Comparison of ENCODE assay signal across 26 cellular contexts in genomic region chr3:131242201-131242600, GRCh38.
DNase-seq lines count a peak whose midpoint lies in the region; ATAC-seq and TF ChIP-seq lines count a peak whose summit lies in the region.
"Had no signal": no experiment of that assay in that cellular context is flagged by ENCODE, and none has a peak within 500 bp of the region (broad histone marks: within the 10 kb centered on the region; RNA-seq: fewer than 3 reads in every experiment).

No MANE protein-coding gene starts in this region.

- H3K27ac ChIP-seq in left ventricle myocardium inferior (replicated peaks) (no peak overlapping the region), PC-3 (ENCODE audit: low read length) (no peak overlapping the region)
- H3K27ac ChIP-seq: BLaER1 treated with 17β-estradiol and CSF1 and Interleukin-3, amounts not matched to agents 10 nM and 100 nM; esophagus squamous epithelium; SJCRH30; upper lobe of right lung had no signal

- H3K4me3 ChIP-seq in left ventricle myocardium inferior (no peak overlapping the region), PC-3 (ENCODE audit: low read length) (no peak overlapping the region), epithelial cell of esophagus (ENCODE audit: low read length) (no peak overlapping the region)
- H3K4me3 ChIP-seq: BLaER1 treated with 17β-estradiol and CSF1 and Interleukin-3, amounts not matched to agents 10 nM and 100 nM; esophagus squamous epithelium; SJCRH30; upper lobe of right lung had no signal

- ATAC-seq in Right ventricle myocardium inferior (no peak), PC-3 (no peak), GM19452 (IDR thresholded peaks at IDR 0.05; ENCODE audit: unreplicated experiment) (no peak)
- no peak for ATAC-seq in stimulated activated memory B cell treated with anti-CD40 and anti-IgM and Interleukin-4, amounts not matched to agents 10 μg/mL and 1 μg/mL and 100 μg/mL, for 72 hours
- ATAC-seq: activated T-helper 17 cell treated with anti-CD3 and anti-CD28 coated beads, Interleukin-2, amount 50 U/mL, for 72 hours; T-helper 17 cell; upper lobe of right lung had no signal

- no TSS peak for BruUV-seq in PC-3 (replicated peaks; lab: Mats Ljungman, UMichigan)

- H2AFZ ChIP-seq in PC-3 (ENCODE audit: low read length), result no peak overlapping the region

- no peaks in the 10 kb centered on the region for H3K9me3 Mint-ChIP-seq in type B pancreatic cell
- H3K9me3 Mint-ChIP-seq in stimulated activated memory B cell treated with anti-CD40 and anti-IgM and Interleukin-4, amounts not matched to agents 10 μg/mL and 1 μg/mL and 100 μg/mL, for 72 hours, result no peaks in the 10 kb centered on the region
- H3K9me3 Mint-ChIP-seq: activated CD4-positive, alpha-beta T cell treated with anti-CD3 and anti-CD28 coated beads, Interleukin-2, amount 10 ng/mL, durations not matched to agents 7 days and 5 days had no signal

- no peaks in the 10 kb centered on the region for H4K20me1 ChIP-seq in PC-3 (ENCODE audit: low read length)
- H4K20me1 ChIP-seq: BLaER1 treated with 17β-estradiol and CSF1 and Interleukin-3, amounts not matched to agents 10 nM and 100 nM had no signal

- H3K9ac ChIP-seq in PC-3 (ENCODE audit: low read length), result no peak overlapping the region
- H3K9ac ChIP-seq: BLaER1 treated with 17β-estradiol and CSF1 and Interleukin-3, amounts not matched to agents 10 nM and 100 nM had no signal

- no peaks in the 10 kb centered on the region for H3K4me1 ChIP-seq in left ventricle myocardium inferior
- H3K4me1 ChIP-seq in PC-3 (ENCODE audit: insufficient read depth, low read length), result no peaks in the 10 kb centered on the region
- H3K4me1 ChIP-seq: BLaER1 treated with 17β-estradiol and CSF1 and Interleukin-3, amounts not matched to agents 10 nM and 100 nM; esophagus squamous epithelium; SJCRH30; upper lobe of right lung had no signal

- no peaks in the 10 kb centered on the region for H3K36me3 Mint-ChIP-seq in type B pancreatic cell
- H3K36me3 Mint-ChIP-seq in stimulated activated memory B cell treated with anti-CD40 and anti-IgM and Interleukin-4, amounts not matched to agents 10 μg/mL and 1 μg/mL and 100 μg/mL, for 72 hours, result no peaks in the 10 kb centered on the region

- H3K27me3 Mint-ChIP-seq in type B pancreatic cell, result peaks cover 4% of the 10 kb centered on the region
- no peaks in the 10 kb centered on the region for H3K27me3 Mint-ChIP-seq in stimulated activated memory B cell treated with anti-CD40 and anti-IgM and Interleukin-4, amounts not matched to agents 10 μg/mL and 1 μg/mL and 100 μg/mL, for 72 hours
- H3K27me3 Mint-ChIP-seq: activated naive CD8-positive, alpha-beta T cell; activated T-helper 17 cell treated with anti-CD3 and anti-CD28 coated beads, Interleukin-2, amount 50 U/mL, for 72 hours; T-helper 17 cell had no signal

- no peak overlapping the region for H3K27ac Mint-ChIP-seq in type B pancreatic cell
- no peak overlapping the region for H3K27ac Mint-ChIP-seq in stimulated activated memory B cell treated with anti-CD40 and anti-IgM and Interleukin-4, amounts not matched to agents 10 μg/mL and 1 μg/mL and 100 μg/mL, for 72 hours
- H3K27ac Mint-ChIP-seq: activated CD4-positive, alpha-beta T cell treated with anti-CD3 and anti-CD28 coated beads, Interleukin-2, amount 10 ng/mL, durations not matched to agents 7 days and 5 days; activated naive CD8-positive, alpha-beta T cell; activated T-helper 17 cell treated with anti-CD3 and anti-CD28 coated beads, Interleukin-2, amount 50 U/mL, for 72 hours; T-helper 17 cell had no signal

- no peaks in the 10 kb centered on the region for H3K79me2 ChIP-seq in PC-3 (ENCODE audit: low read length)

- no peak overlapping the region for H3K4me2 ChIP-seq in PC-3 (ENCODE audit: low read length)
- H3K4me2 ChIP-seq: BLaER1 treated with 17β-estradiol and CSF1 and Interleukin-3, amounts not matched to agents 10 nM and 100 nM had no signal

- peak; percentile 43 for TF ChIP-seq CTCF in left ventricle myocardium inferior (IDR thresholded peaks at IDR 0.05; ENCODE audit: borderline replicate concordance)
- 0 out of 2 replicates have a peak, but pooled peaks have one; percentile 25 for TF ChIP-seq CTCF in PC-3 (conservative IDR thresholded peaks at IDR 0.05; ENCODE audit: low read depth, low read length)
- TF ChIP-seq CTCF in epithelial cell of esophagus (IDR thresholded peaks at IDR 0.05; ENCODE audit: insufficient read depth, low read depth, low read length, missing control alignments), result peak; percentile 15
- peak; percentile 56 for TF ChIP-seq CTCF in type B pancreatic cell (conservative IDR thresholded peaks at IDR 0.05)

- H3K9me3 ChIP-seq in left ventricle myocardium inferior (replicated peaks), result peaks cover 8% of the 10 kb centered on the region
- no peaks in the 10 kb centered on the region for H3K9me3 ChIP-seq in PC-3 (ENCODE audit: low read length)
- H3K9me3 ChIP-seq: BLaER1 treated with 17β-estradiol and CSF1 and Interleukin-3, amounts not matched to agents 10 nM and 100 nM; esophagus squamous epithelium; SJCRH30; upper lobe of right lung had no signal

- H3K36me3 ChIP-seq in left ventricle myocardium inferior (no peaks in the 10 kb centered on the region), PC-3 (ENCODE audit: low read depth, low read length) (no peaks in the 10 kb centered on the region)
- H3K36me3 ChIP-seq: BLaER1 treated with 17β-estradiol and CSF1 and Interleukin-3, amounts not matched to agents 10 nM and 100 nM; esophagus squamous epithelium; SJCRH30; upper lobe of right lung had no signal

- H3K4me3 Mint-ChIP-seq in type B pancreatic cell, result no peak overlapping the region
- no peak overlapping the region for H3K4me3 Mint-ChIP-seq in stimulated activated memory B cell treated with anti-CD40 and anti-IgM and Interleukin-4, amounts not matched to agents 10 μg/mL and 1 μg/mL and 100 μg/mL, for 72 hours
- H3K4me3 Mint-ChIP-seq: activated CD4-positive, alpha-beta T cell treated with anti-CD3 and anti-CD28 coated beads, Interleukin-2, amount 10 ng/mL, durations not matched to agents 7 days and 5 days; activated naive CD8-positive, alpha-beta T cell; activated T-helper 17 cell treated with anti-CD3 and anti-CD28 coated beads, Interleukin-2, amount 50 U/mL, for 72 hours; T-helper 17 cell had no signal

- H3F3A ChIP-seq in PC-3 (ENCODE audit: low read length, unreplicated experiment), result no peaks in the 10 kb centered on the region

- H3K9me2 ChIP-seq in PC-3 (replicated peaks; ENCODE audit: low read length), result no peaks in the 10 kb centered on the region

- DNase-seq in left ventricle myocardium inferior (no peak), Right ventricle myocardium inferior (ENCODE audit: missing footprints) (no peak), PC-3 (no peak), epithelial cell of esophagus (ENCODE audit: low read depth) (peak; percentile 10), type B pancreatic cell (ENCODE audit: extremely low spot score, unreplicated experiment) (no peak), T1000 (lab: John Stamatoyannopoulos, UW) (no peak)
- DNase-seq: activated CD4-positive, alpha-beta T cell treated with anti-CD3 and anti-CD28 coated beads, Interleukin-2, amount 10 ng/mL, durations not matched to agents 7 days and 5 days; Calu3; effector memory CD4-positive, alpha-beta T cell; esophagus squamous epithelium; glutamatergic neuron; GOT3; kidney glomerular epithelial cell; mammary epithelial cell; NCI-H1417 treated with DMSO at 0.1 percent for 48 hours; NCI-H2107; NCI-H526 treated with DMSO at 0.1 percent for 48 hours; SJCRH30; stimulated activated CD4-positive, alpha-beta T cell treated with anti-CD3 and anti-CD28 coated beads, Interleukin-12 subunit alpha, Interleukin-12 subunit beta, amount 100 ng/mL, for 4 hours; T-helper 17 cell; upper lobe of right lung had no signal

- CTCF ChIA-PET in PC-3 (lab: Charles Lee), result no interaction called here

- POLR2A ChIA-PET in PC-3 (lab: Charles Lee; ENCODE audit: unreplicated experiment), result interaction anchor here (0.6 kb wide), 1 partner anchor 893 kb away, joined by 3 read pairs; no protein-coding TSS in a partner anchor

- no peaks in the 10 kb centered on the region for H3K27me3 ChIP-seq in left ventricle myocardium inferior (ENCODE audit: low read depth)
- no peaks in the 10 kb centered on the region for H3K27me3 ChIP-seq in PC-3 (ENCODE audit: low read length)
- H3K27me3 ChIP-seq: BLaER1 treated with 17β-estradiol and CSF1 and Interleukin-3, amounts not matched to agents 10 nM and 100 nM; esophagus squamous epithelium; upper lobe of right lung had no signal

- no peaks in the 10 kb centered on the region for H3K4me1 Mint-ChIP-seq in type B pancreatic cell (ENCODE audit: unreplicated experiment)
- H3K4me1 Mint-ChIP-seq in stimulated activated memory B cell treated with anti-CD40 and anti-IgM and Interleukin-4, amounts not matched to agents 10 μg/mL and 1 μg/mL and 100 μg/mL, for 72 hours, result no peaks in the 10 kb centered on the region
- H3K4me1 Mint-ChIP-seq: activated CD4-positive, alpha-beta T cell treated with anti-CD3 and anti-CD28 coated beads, Interleukin-2, amount 10 ng/mL, durations not matched to agents 7 days and 5 days; activated T-helper 17 cell treated with anti-CD3 and anti-CD28 coated beads, Interleukin-2, amount 50 U/mL, for 72 hours; T-helper 17 cell had no signal

- intact Hi-C loops in left ventricle myocardium inferior (cut with micrococcal nuclease) (no loop called here), Right ventricle myocardium inferior (cut with DNase I) (no loop called here), PC-3 (cut with micrococcal nuclease) (no loop called here)
